Comparison of ENCODE assay signal across 16 cellular contexts in the genomic region with DNA sequence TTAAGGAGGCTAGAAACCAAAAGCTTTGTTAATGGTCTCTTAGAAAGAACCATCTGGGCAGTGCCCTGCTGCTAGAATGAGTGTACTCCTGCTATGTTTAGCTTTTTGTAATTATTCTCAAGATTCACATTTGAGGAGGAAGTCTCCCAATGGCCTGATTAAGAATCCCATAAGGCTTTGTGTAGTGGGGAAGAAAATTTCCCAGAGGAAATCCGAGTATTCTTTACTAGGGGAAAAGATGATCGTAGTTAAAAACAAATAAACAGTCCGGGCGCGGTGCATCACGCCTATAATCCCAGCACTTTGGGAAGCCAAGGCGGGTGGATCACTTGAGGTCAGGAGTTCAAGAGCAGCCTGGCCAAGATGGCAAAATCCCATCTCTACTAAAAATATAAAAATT.
"Had no signal": no experiment of that assay in that cellular context is flagged by ENCODE, and none has a peak within 500 bp of the region (broad histone marks: within the 10 kb centered on the region; RNA-seq: fewer than 3 reads in every experiment).

No MANE protein-coding gene starts in this region.

- ATAC-seq: effector memory CD8-positive, alpha-beta T cell; left colon; pancreas; right lobe of liver; stimulated activated effector memory CD8-positive, alpha-beta T cell treated with anti-CD3 and anti-CD28 coated beads, Interleukin-12 subunit alpha, Interleukin-12 subunit beta, amount 100 ng/mL, for 72 hours; stimulated activated naive CD8-positive, alpha-beta T cell treated with anti-CD3 and anti-CD28 coated beads, Interleukin-15, Interleukin-2, amounts not matched to agents 100 U/mL and 50 U/mL, for 24 hours had no signal

- H3K9me3 ChIP-seq: esophagus squamous epithelium, pancreas, right lobe of liver, tibial artery, upper lobe of left lung, uterus had no signal

- DNase-seq: effector memory CD8-positive, alpha-beta T cell; esophagus squamous epithelium; kidney; left colon; mesendoderm; naive B cell; occipital lobe; pancreas; right lobe of liver; stimulated activated CD4-positive, alpha-beta T cell treated with anti-CD3 and anti-CD28 coated beads, Interleukin-4, amount 100 ng/mL, for 1 hour; stimulated activated CD8-positive, alpha-beta memory T cell treated with anti-CD3 and anti-CD28 coated beads, Interleukin-4, amount 100 ng/mL, for 48 hours; stimulated activated naive CD8-positive, alpha-beta T cell treated with anti-CD3 and anti-CD28 coated beads, Interleukin-15, Interleukin-2, amounts not matched to agents 100 U/mL and 50 U/mL, for 24 hours; tibial artery; upper lobe of left lung; uterus had no signal

- H3K27me3 ChIP-seq: esophagus squamous epithelium, pancreas, right lobe of liver, tibial artery, upper lobe of left lung, uterus had no signal

- H3K4me3 ChIP-seq: esophagus squamous epithelium, pancreas, right lobe of liver, tibial artery, upper lobe of left lung, uterus had no signal

- H3K27ac ChIP-seq: esophagus squamous epithelium, pancreas, right lobe of liver, tibial artery, upper lobe of left lung, uterus had no signal

- H3K4me1 ChIP-seq: esophagus squamous epithelium, pancreas, right lobe of liver, tibial artery, upper lobe of left lung, uterus had no signal
